In genomic region chr11:90669094-90669493, GRCh38 we compare ENCODE assay signal across 8 cellular contexts.
"Had no signal": no experiment of that assay in that cellular context is flagged by ENCODE, and none has a peak within 500 bp of the region (broad histone marks: within the 10 kb centered on the region; RNA-seq: fewer than 3 reads in every experiment).

No MANE protein-coding gene starts in this region.

- H3K27ac ChIP-seq: GM23248 had no signal

- H3K9me3 Mint-ChIP-seq: H9 had no signal

- H3K27ac Mint-ChIP-seq: H9, HFFc6 had no signal

- H3K4me3 Mint-ChIP-seq: H9, HFFc6 had no signal

- H3K9me3 ChIP-seq: HAP-1 had no signal

- H3K9ac ChIP-seq: GM23248 had no signal

- H3K4me1 Mint-ChIP-seq: H9 had no signal

- H3K4me3 ChIP-seq: GM23248, HAP-1 had no signal

- DNase-seq: GM23248, GOT3, H7, H9, HCEC 1CT, HFFc6 had no signal

- H3K4me1 ChIP-seq: HAP-1 had no signal

- ATAC-seq: HCT116 had no signal

- H3K36me3 ChIP-seq: HAP-1 had no signal

- H2AFZ ChIP-seq: GM23248 had no signal
